Comparison of ENCODE assay signal across 8 cellular contexts in genomic region chr1:198179556-198179981, GRCh38. TPM values are rescaled to one million over a fixed set of nuclear protein-coding genes. Genes with fewer than 3 reads are reported as not detected.
A peak's percentile ranks its signal among the peaks of the same experiment; 100 is the strongest.
DNase-seq lines count a peak whose midpoint lies in the region; ATAC-seq and TF ChIP-seq lines count a peak whose summit lies in the region.

No MANE protein-coding gene starts in this region.

- peak overlapping the region; percentile 37 for H3K4me3 Mint-ChIP-seq in activated CD4-positive, alpha-beta T cell treated with anti-CD3 and anti-CD28 coated beads for 36 hours

- POLR2A ChIA-PET in activated CD4-positive, alpha-beta T cell treated with anti-CD3 and anti-CD28 coated beads for 36 hours (lab: Charles Lee): no interaction called here

- H3K4me3 ChIP-seq in brain microvascular endothelial cell (ENCODE audit: low read depth, low read length): no peak overlapping the region
- no peak overlapping the region for H3K4me3 ChIP-seq in body of pancreas

- H3K9me3 Mint-ChIP-seq in activated CD4-positive, alpha-beta T cell treated with anti-CD3 and anti-CD28 coated beads for 36 hours (ENCODE audit: low read depth): no peaks in the 10 kb centered on the region

- H3K27me3 Mint-ChIP-seq in activated CD4-positive, alpha-beta T cell treated with anti-CD3 and anti-CD28 coated beads for 36 hours: no peaks in the 10 kb centered on the region

- H3K27ac Mint-ChIP-seq in activated CD4-positive, alpha-beta T cell treated with anti-CD3 and anti-CD28 coated beads for 36 hours: peak overlapping the region; percentile 86

- TF ChIP-seq POLR2A in body of pancreas (IDR thresholded peaks at IDR 0.05): no peak

- H3K9me3 ChIP-seq in KOPT-K1 (ENCODE audit: insufficient read depth, low read length, poor library complexity, severe bottlenecking) (no peaks in the 10 kb centered on the region), body of pancreas (no peaks in the 10 kb centered on the region)

- peak; percentile 11 for ATAC-seq in activated CD4-positive, alpha-beta T cell treated with anti-CD3 and anti-CD28 coated beads for 36 hours
- no peak for ATAC-seq in HG02870 (IDR thresholded peaks at IDR 0.05; ENCODE audit: unreplicated experiment)
- ATAC-seq in body of pancreas: no peak

- in situ Hi-C loops in brain microvascular endothelial cell (cut with HindIII; ENCODE audit: low pct_ligation_motif_present, low sequenced_read_pairs): no loop called here

- WGBS in body of pancreas, 2 donors: 30 to 38% methylated on average over 2 of the region's 2 CpGs

- CTCF ChIA-PET in activated CD4-positive, alpha-beta T cell treated with anti-CD3 and anti-CD28 coated beads for 36 hours (lab: Charles Lee): interaction anchor here (2.3 kb wide), 1 partner anchor 14 kb away, joined by 6 read pairs; no protein-coding TSS in a partner anchor

- peaks cover 53% of the 10 kb centered on the region for H3K4me1 ChIP-seq in body of pancreas

- intact Hi-C loops in activated CD4-positive, alpha-beta T cell treated with anti-CD3 and anti-CD28 coated beads for 36 hours (cut with DNase I, micrococcal nuclease): no loop called here
- intact Hi-C loops in body of pancreas (cut with DNase I): no loop called here

- no peaks in the 10 kb centered on the region for H3K27me3 ChIP-seq in brain microvascular endothelial cell (replicated peaks)
- H3K27me3 ChIP-seq in body of pancreas: no peaks in the 10 kb centered on the region

- H3K36me3 ChIP-seq in KOPT-K1 (ENCODE audit: insufficient read depth, low read length) (no peaks in the 10 kb centered on the region), brain microvascular endothelial cell (replicated peaks) (no peaks in the 10 kb centered on the region), body of pancreas (replicated peaks in 1 of 2; ENCODE audit: insufficient read depth in 1 of 2, low read depth in 2 of 2) (no peaks in the 10 kb centered on the region)

- DNase-seq in activated CD4-positive, alpha-beta T cell treated with anti-CD3 and anti-CD28 coated beads for 36 hours: no peak
- DNase-seq in activated CD4-positive, alpha-beta T cell treated with anti-CD3 and anti-CD28 coated beads for 4 hours: no peak
- DNase-seq in brain microvascular endothelial cell (no peak), smooth muscle cell of the brain vasculature (ENCODE audit: low read depth, low spot score) (peak; percentile 29), body of pancreas (no peak)
- no peak for DNase-seq in activated effector memory CD4-positive, alpha-beta T cell treated with Interleukin-2 at 50 U/mL for 16 hours

- H3K4me1 Mint-ChIP-seq in activated CD4-positive, alpha-beta T cell treated with anti-CD3 and anti-CD28 coated beads for 36 hours: peaks cover 89% of the 10 kb centered on the region

- TF ChIP-seq CTCF in brain microvascular endothelial cell (IDR thresholded peaks at IDR 0.05; ENCODE audit: low read depth, low read length, missing control alignments) (no peak), body of pancreas (IDR thresholded peaks at IDR 0.05) (no peak)

- no peaks in the 10 kb centered on the region for H3K36me3 Mint-ChIP-seq in activated CD4-positive, alpha-beta T cell treated with anti-CD3 and anti-CD28 coated beads for 36 hours (ENCODE audit: low read depth)

- H3K27ac ChIP-seq in KOPT-K1 (ENCODE audit: low read depth, low read length, poor library complexity, severe bottlenecking) (peak overlapping the region; percentile 85), brain microvascular endothelial cell (peak overlapping the region; percentile 21), body of pancreas (no peak overlapping the region)

RNA-seq across cellular contexts. Expression of gene NEK7, which starts 22.8 kb away (rescaled TPM):
- 10 to 100 TPM; 46.9 to 49.0 TPM for total RNA-seq in activated CD4-positive, alpha-beta T cell treated with anti-CD3 and anti-CD28 coated beads for 36 hours
- total RNA-seq in body of pancreas: 10 to 100 TPM; 39.2 to 49.5 TPM

Comparison
In these comparisons a context has a peak if more than half of its experiments do, and no peak if none do; other contexts are left out.
1. H3K27ac ChIP-seq: peak in KOPT-K1 (single experiment) and brain microvascular endothelial cell (single experiment); none in body of pancreas (0 of 4).